ENCODE assay signal across 11 cellular contexts in genomic region chr14:68775614-68776126, GRCh38. TPM values are rescaled to one million over a fixed set of nuclear protein-coding genes. Genes with fewer than 3 reads are reported as not detected.
DNase-seq lines count a peak whose midpoint lies in the region; ATAC-seq, FAIRE-seq and TF ChIP-seq lines count a peak whose summit lies in the region.
"Had no signal": no experiment of that assay in that cellular context is flagged by ENCODE, and none has a peak within 500 bp of the region (broad histone marks: within the 10 kb centered on the region; RNA-seq: fewer than 3 reads in every experiment).

No MANE protein-coding gene starts in this region.

- H2AFZ ChIP-seq in keratinocyte (ENCODE audit: control insufficient read depth, low read length): no peak overlapping the region

- H3K9me3 ChIP-seq in keratinocyte (ENCODE audit: control insufficient read depth, low read depth, low read length): no peaks in the 10 kb centered on the region
- H3K9me3 ChIP-seq: uterus had no signal

- dilution Hi-C loops in keratinocyte (cut with MboI; ENCODE audit: extremely low pct_ligation_motif_present, low sequenced_read_pairs): no loop called here

- H3K9ac ChIP-seq in keratinocyte (ENCODE audit: control insufficient read depth, extremely low read depth, insufficient read depth, low read length): no peak overlapping the region

- no peaks in the 10 kb centered on the region for H3K27me3 ChIP-seq in BJ (ENCODE audit: control insufficient read depth, insufficient read depth, low read length)
- no peaks in the 10 kb centered on the region for H3K27me3 ChIP-seq in keratinocyte (ENCODE audit: control insufficient read depth, extremely low read depth, insufficient read depth, low read length)
- H3K27me3 ChIP-seq: uterus had no signal

- TF ChIP-seq CTCF in BJ (IDR thresholded peaks at IDR 0.05; ENCODE audit: insufficient read depth, low read depth, low read length): 0 out of 2 replicates have a peak, but pooled peaks have one; percentile 2
- TF ChIP-seq CTCF in keratinocyte (optimal IDR thresholded peaks at IDR 0.05 in 1 of 3, IDR thresholded peaks at IDR 0.05 in 1 of 3, conservative IDR thresholded peaks at IDR 0.05 in 1 of 3; ENCODE audit: extremely low read depth in 1 of 3, insufficient read depth in 2 of 3, low read length in 3 of 3): peak in 2 of 3 experiments; percentile 32 to 33

- H3K4me3 ChIP-seq in BJ (ENCODE audit: low read depth, low read length) (no peak overlapping the region), keratinocyte (ENCODE audit: control insufficient read depth in 2 of 3, extremely low read depth in 1 of 3, insufficient read depth in 2 of 3, low read depth in 1 of 3, low read length in 3 of 3) (no peak overlapping the region)
- H3K4me3 ChIP-seq: uterus had no signal

- H3K36me3 ChIP-seq in BJ (ENCODE audit: control insufficient read depth, insufficient read depth, low read length) (no peaks in the 10 kb centered on the region), keratinocyte (ENCODE audit: control insufficient read depth in 2 of 2, extremely low read depth in 1 of 2, insufficient read depth in 2 of 2, low read length in 2 of 2) (no peaks in the 10 kb centered on the region)
- H3K36me3 ChIP-seq: uterus had no signal

- peaks cover 15% of the 10 kb centered on the region for H3K4me1 ChIP-seq in keratinocyte (ENCODE audit: control insufficient read depth, extremely low read depth, insufficient read depth, low read length)

- no peak overlapping the region for H3K4me2 ChIP-seq in keratinocyte (ENCODE audit: control insufficient read depth, extremely low read depth, insufficient read depth, low read depth, low read length)

- H3K79me2 ChIP-seq in keratinocyte (ENCODE audit: control insufficient read depth, insufficient read depth, low read length): no peaks in the 10 kb centered on the region

- no peaks in the 10 kb centered on the region for H4K20me1 ChIP-seq in keratinocyte (ENCODE audit: control insufficient read depth, extremely low read depth, insufficient read depth, low read length)

- no peak for DNase-seq in BJ (ENCODE audit: low read depth)
- DNase-seq in ELR (ENCODE audit: low read depth): peak; percentile 22
- peak; percentile 36 for DNase-seq in RKO (ENCODE audit: low spot score)
- no peak for DNase-seq in keratinocyte (ENCODE audit: low read depth, low spot score)
- no peak for DNase-seq in GM19238 (ENCODE audit: insufficient read length, low spot score)
- DNase-seq in GOT3 (lab: John Stamatoyannopoulos, UW): no peak
- DNase-seq: activated CD8-positive, alpha-beta memory T cell treated with anti-CD3 and anti-CD28 coated beads, Interleukin-2, amount 50 U/mL, for 4 hours; NCI-H1436 treated with DMSO at 0.1 percent for 48 hours had no signal

- ATAC-seq in HG03565 (IDR thresholded peaks at IDR 0.05; ENCODE audit: unreplicated experiment) (no peak), HG03175 (IDR thresholded peaks at IDR 0.05; ENCODE audit: unreplicated experiment) (no peak)

- CTCF ChIA-PET in BJ (lab: Yijun Ruan, JAX): interaction anchor here (1.1 to 2.0 kb wide), 2 partner anchors 14 to 62 kb away, joined by 4 to 8 read pairs; no protein-coding TSS in a partner anchor

- POLR2A ChIA-PET in BJ (lab: Charles Lee): no interaction called here

- no peak overlapping the region for H3K27ac ChIP-seq in keratinocyte (ENCODE audit: control insufficient read depth, insufficient read depth, low read length)

- H3K9me1 ChIP-seq in keratinocyte (ENCODE audit: control insufficient read depth, extremely low read depth, insufficient read depth, low read length): no peaks in the 10 kb centered on the region

- no peak for FAIRE-seq in keratinocyte (lab: Jason Lieb, UNC)

RNA-seq across cellular contexts. Expression of gene ZFP36L1, which starts 17.2 kb away (rescaled TPM):
- 49.2 and 52.7 TPM in 2 replicates for polyA plus RNA-seq in BJ (2011; rRNA removed)
- polyA minus RNA-seq in BJ (2011; rRNA and poly(A)+ RNA removed): 40.0 and 55.9 TPM in 2 replicates
- 66.9 to 142 TPM (median 85.2 TPM) in 3 replicates for polyA plus RNA-seq in keratinocyte
- polyA plus RNA-seq in keratinocyte (2011; ENCODE audit: low read depth): 58.4 TPM
- polyA plus RNA-seq in keratinocyte (2011; cell fraction: cytosol; rRNA removed): 118 and 212 TPM in 2 replicates
- polyA plus RNA-seq in keratinocyte (2011; cell fraction: nucleus; rRNA removed): 311 and 342 TPM in 2 replicates
- polyA plus RNA-seq in keratinocyte (2012; ENCODE audit: low replicate concordance): 176 and 280 TPM in 2 replicates
- polyA minus RNA-seq in keratinocyte: 45.4 to 273 TPM (median 50.6 TPM) in 3 replicates
- 802 TPM for polyA minus RNA-seq in keratinocyte (2011; cell fraction: cytosol; rRNA and poly(A)+ RNA removed)
- 213 and 226 TPM in 2 replicates for polyA minus RNA-seq in keratinocyte (2011; cell fraction: nucleus; rRNA and poly(A)+ RNA removed)

Comparison
In these comparisons a context has a peak if more than half of its experiments do, and no peak if none do; other contexts are left out.
1. DNase-seq: peak in ELR (single experiment) and RKO (single experiment); none in BJ (single experiment), keratinocyte (single experiment), GM19238 (single experiment) and GOT3 (single experiment).